Comparison of ENCODE assay signal across 21 cellular contexts in genomic region chr10:49382226-49382625, GRCh38. TPM values are rescaled to one million over a fixed set of nuclear protein-coding genes. Genes with fewer than 3 reads are reported as not detected.
A peak's percentile ranks its signal among the peaks of the same experiment; 100 is the strongest.
DNase-seq lines count a peak whose midpoint lies in the region; ATAC-seq and TF ChIP-seq lines count a peak whose summit lies in the region.
"Had no signal": no experiment of that assay in that cellular context is flagged by ENCODE, and none has a peak within 500 bp of the region (broad histone marks: within the 10 kb centered on the region; RNA-seq: fewer than 3 reads in every experiment).

No MANE protein-coding gene starts in this region.

- H3K4me1 ChIP-seq in BLaER1 (peaks cover 31% of the 10 kb centered on the region), Karpas-422 (ENCODE audit: low read length) (no peaks in the 10 kb centered on the region), OCI-LY7 (ENCODE audit: insufficient read depth, low read length, poor library complexity, severe bottlenecking) (no peaks in the 10 kb centered on the region)

- no peaks in the 10 kb centered on the region for H4K20me1 ChIP-seq in BLaER1
- H4K20me1 ChIP-seq in Karpas-422 (ENCODE audit: insufficient read depth, low read depth, low read length), result no peaks in the 10 kb centered on the region
- no peaks in the 10 kb centered on the region for H4K20me1 ChIP-seq in OCI-LY7 (ENCODE audit: insufficient read depth, low read length)

- H3K9me3 ChIP-seq in BLaER1 (no peaks in the 10 kb centered on the region), Karpas-422 (ENCODE audit: low read length) (no peaks in the 10 kb centered on the region), OCI-LY7 (ENCODE audit: low read length) (no peaks in the 10 kb centered on the region)

- H3K27me3 Mint-ChIP-seq in osteocyte (ENCODE audit: unreplicated experiment), result peaks cover 15% of the 10 kb centered on the region
- no peaks in the 10 kb centered on the region for H3K27me3 Mint-ChIP-seq in T-helper 2 cell treated with Interferon-gamma antibody and Interleukin-4, amounts not matched to agents 5 μg/mL and 100 μg/mL, for 36 hours (ENCODE audit: low read depth)

- H3K27me3 ChIP-seq in BLaER1 (no peaks in the 10 kb centered on the region), Karpas-422 (ENCODE audit: low read length) (no peaks in the 10 kb centered on the region)

- H3K27ac Mint-ChIP-seq in osteocyte (ENCODE audit: unreplicated experiment), result no peak overlapping the region
- no peak overlapping the region for H3K27ac Mint-ChIP-seq in T-helper 2 cell treated with Interferon-gamma antibody and Interleukin-4, amounts not matched to agents 5 μg/mL and 100 μg/mL, for 36 hours
- H3K27ac Mint-ChIP-seq: CD14-positive monocyte; CD4-positive, alpha-beta T cell; CD8-positive, alpha-beta memory T cell; GM23338; H9 had no signal

- H3K27ac ChIP-seq in BLaER1 (peak overlapping the region; percentile 23; the same call in 1 of the 2 replicates), Karpas-422 (ENCODE audit: low read length) (no peak overlapping the region), OCI-LY7 (ENCODE audit: low read depth, low read length, poor library complexity, severe bottlenecking) (no peak overlapping the region)

- no peak overlapping the region for H3K4me3 ChIP-seq in BLaER1
- H3K4me3 ChIP-seq in Karpas-422 (ENCODE audit: low read length), result no peak overlapping the region
- no peak overlapping the region for H3K4me3 ChIP-seq in OCI-LY7 (ENCODE audit: low read depth, low read length, poor library complexity, severe bottlenecking)
- H3K4me3 ChIP-seq: GM12878, GM23338 had no signal

- no peaks in the 10 kb centered on the region for H3K9me3 Mint-ChIP-seq in osteocyte (ENCODE audit: unreplicated experiment)
- no peaks in the 10 kb centered on the region for H3K9me3 Mint-ChIP-seq in T-helper 2 cell treated with Interferon-gamma antibody and Interleukin-4, amounts not matched to agents 5 μg/mL and 100 μg/mL, for 36 hours
- H3K9me3 Mint-ChIP-seq: CD14-positive monocyte; CD4-positive, alpha-beta T cell; CD8-positive, alpha-beta memory T cell; GM23338; H9 had no signal

- H2AFZ ChIP-seq in Karpas-422 (ENCODE audit: low read length), result no peak overlapping the region
- H2AFZ ChIP-seq in OCI-LY7 (ENCODE audit: low read length), result no peak overlapping the region
- H2AFZ ChIP-seq: GM23338 had no signal

- no peaks in the 10 kb centered on the region for H3K4me1 Mint-ChIP-seq in osteocyte (ENCODE audit: unreplicated experiment)
- no peaks in the 10 kb centered on the region for H3K4me1 Mint-ChIP-seq in T-helper 2 cell treated with Interferon-gamma antibody and Interleukin-4, amounts not matched to agents 5 μg/mL and 100 μg/mL, for 36 hours (ENCODE audit: low read depth)
- H3K4me1 Mint-ChIP-seq: CD8-positive, alpha-beta memory T cell had no signal

- TF ChIP-seq CTCF in OCI-LY7 (conservative IDR thresholded peaks at IDR 0.05; ENCODE audit: low read length) (no peak), osteocyte (IDR thresholded peaks at IDR 0.05) (no peak)

- CTCF ChIA-PET in OCI-LY7 (lab: Charles Lee; ENCODE audit: unreplicated experiment), result interaction anchor here (0.5 to 0.9 kb wide), 2 partner anchors 25 to 726 kb away, joined by 4 read pairs; no protein-coding TSS in a partner anchor

- no TSS peak for BruUV-seq in OCI-LY7 (replicated peaks; lab: Mats Ljungman, UMichigan)

- intact Hi-C loops in OCI-LY7 (cut with micrococcal nuclease; ENCODE audit: unreplicated experiment), result no loop called here

- no peak overlapping the region for H3K4me3 Mint-ChIP-seq in osteocyte (ENCODE audit: unreplicated experiment)
- no peak overlapping the region for H3K4me3 Mint-ChIP-seq in T-helper 2 cell treated with Interferon-gamma antibody and Interleukin-4, amounts not matched to agents 5 μg/mL and 100 μg/mL, for 36 hours
- H3K4me3 Mint-ChIP-seq: CD14-positive monocyte; CD4-positive, alpha-beta T cell; CD8-positive, alpha-beta memory T cell; GM23338; H9 had no signal

- no peak overlapping the region for H3K9ac ChIP-seq in BLaER1
- H3K9ac ChIP-seq in Karpas-422 (ENCODE audit: low read length), result no peak overlapping the region

- H3K79me2 ChIP-seq in Karpas-422 (ENCODE audit: low read length), result no peaks in the 10 kb centered on the region
- no peaks in the 10 kb centered on the region for H3K79me2 ChIP-seq in OCI-LY7 (ENCODE audit: insufficient read depth, low read depth, low read length)

- H3K9me2 ChIP-seq in Karpas-422 (replicated peaks; ENCODE audit: insufficient read depth, low read length) (no peaks in the 10 kb centered on the region), OCI-LY7 (ENCODE audit: insufficient read depth, low read length) (no peaks in the 10 kb centered on the region)

- H3K36me3 Mint-ChIP-seq in osteocyte (ENCODE audit: unreplicated experiment), result no peaks in the 10 kb centered on the region
- H3K36me3 Mint-ChIP-seq in T-helper 2 cell treated with Interferon-gamma antibody and Interleukin-4, amounts not matched to agents 5 μg/mL and 100 μg/mL, for 36 hours (ENCODE audit: low read depth), result no peaks in the 10 kb centered on the region
- H3K36me3 Mint-ChIP-seq: CD14-positive monocyte; CD8-positive, alpha-beta memory T cell had no signal

- H3K36me3 ChIP-seq in BLaER1 (no peaks in the 10 kb centered on the region), Karpas-422 (ENCODE audit: insufficient read depth, low read length) (no peaks in the 10 kb centered on the region), OCI-LY7 (ENCODE audit: insufficient read depth, low read length) (no peaks in the 10 kb centered on the region)

- H3K4me2 ChIP-seq in BLaER1, result peak overlapping the region; percentile 66
- no peak overlapping the region for H3K4me2 ChIP-seq in Karpas-422 (ENCODE audit: low read depth, low read length, poor library complexity, severe bottlenecking)
- H3K4me2 ChIP-seq in OCI-LY7 (ENCODE audit: low read length), result no peak overlapping the region
- H3K4me2 ChIP-seq: GM23338 had no signal

- POLR2A ChIA-PET in OCI-LY7 (lab: Charles Lee), result interaction anchor here (0.8 kb wide), 1 partner anchor 20 kb away, joined by 4 read pairs; no protein-coding TSS in a partner anchor

- ATAC-seq in left lobe of liver, result no peak
- ATAC-seq: GM12878, GM23338, HCT116 had no signal

- DNase-seq in Karpas-422 (peak; percentile 42), OCI-LY7 (ENCODE audit: low spot score) (peak; percentile 24), osteocyte (ENCODE audit: extremely low spot score, unreplicated experiment) (peak; percentile 62), NCI-H1105 (lab: John Stamatoyannopoulos, UW) (no peak), left lobe of liver (ENCODE audit: low spot score) (no peak)
- DNase-seq in T-helper 2 cell treated with Interferon-gamma antibody and Interleukin-4, amounts not matched to agents 5 μg/mL and 100 μg/mL, for 36 hours (ENCODE audit: low spot score), result no peak
- DNase-seq: 8988T; CD4-positive, alpha-beta T cell; CD8-positive, alpha-beta memory T cell; DMS 273 treated with DMSO at 0.1 percent for 48 hours; DMS79; EL; GDM1; H9 had no signal

RNA-seq across cellular contexts. Expression of gene DRGX, which starts 13.7 kb away (rescaled TPM):
- not detected in 2 replicates for total RNA-seq in Karpas-422 (2014; rRNA removed; shearing (Covaris generic); ENCODE audit: low replicate concordance)
- not detected in 2 replicates for total RNA-seq in OCI-LY7 (2014; rRNA removed; shearing (Covaris generic))
- total RNA-seq in OCI-LY7 (2022) (not detected in 2 replicates), osteocyte (not detected in 2 replicates), left lobe of liver (not detected)
- total RNA-seq: A673; CD4-positive, alpha-beta T cell; CD8-positive, alpha-beta memory T cell; GM12878; GM23338; H4; H9 had no signal

Comparison
In these comparisons a context has a peak if more than half of its experiments do, and no peak if none do; other contexts are left out.
1. DNase-seq: peak in Karpas-422 (single experiment), OCI-LY7 (single experiment) and osteocyte (single experiment); none in NCI-H1105 (single experiment), T-helper 2 cell treated with Interferon-gamma antibody and Interleukin-4, amounts not matched to agents 5 μg/mL and 100 μg/mL, for 36 hours (single experiment) and left lobe of liver (single experiment).